Comparison of ENCODE assay signal across 8 cellular contexts in the genomic region with DNA sequence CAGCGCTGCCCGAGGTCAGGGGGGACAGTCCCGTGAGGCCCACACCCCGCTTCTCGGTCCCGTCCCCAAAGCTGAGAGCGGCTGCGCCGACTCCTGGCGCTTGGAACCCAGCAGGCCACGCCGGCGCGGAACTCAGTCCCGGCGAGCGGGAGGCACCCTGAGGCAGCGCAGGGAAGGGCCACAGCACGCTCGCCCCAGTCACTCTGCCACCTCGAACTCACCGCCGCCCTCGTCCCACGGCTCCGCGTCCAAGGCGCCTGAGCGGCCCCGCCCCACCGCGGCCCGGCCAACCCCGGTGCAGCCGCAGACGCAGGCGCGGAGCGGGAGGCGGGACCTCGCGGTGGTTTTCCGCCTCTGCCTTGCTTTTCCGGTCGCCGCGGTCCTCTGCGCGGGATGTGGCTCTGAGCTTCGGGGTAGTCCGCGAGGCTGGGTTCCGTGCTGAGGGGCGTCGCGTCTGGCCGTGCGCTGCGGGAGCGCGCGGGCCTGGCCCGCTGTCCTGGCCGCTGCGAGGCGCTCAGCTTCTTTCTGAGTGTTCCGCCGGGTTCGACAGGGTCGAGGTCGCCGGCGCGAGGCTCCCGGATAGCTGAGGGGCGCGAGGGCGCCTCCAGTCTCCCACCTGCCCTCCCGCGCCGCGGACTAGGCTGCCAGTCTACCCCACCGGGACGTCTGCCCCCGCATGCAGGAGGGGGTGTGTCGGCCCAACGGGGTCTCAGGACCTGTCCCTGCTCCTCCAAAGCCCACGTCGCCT. TPM values are rescaled to one million over a fixed set of nuclear protein-coding genes. Genes with fewer than 3 reads are reported as not detected.
DNase-seq lines count a peak whose midpoint lies in the region; ATAC-seq and TF ChIP-seq lines count a peak whose summit lies in the region.

A gene with protein sequence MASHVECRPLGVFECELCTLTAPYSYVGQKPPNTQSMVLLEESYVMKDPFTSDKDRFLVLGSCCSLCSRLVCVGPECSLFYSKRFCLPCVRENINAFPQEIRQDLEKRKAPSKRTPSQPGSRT (minus strand): TSS at position 259 of the 748 bp plus-strand sequence. CDS start 2,009 bp downstream, outside the sequence.

- peak; percentile 83 for ATAC-seq in GM18867 (IDR thresholded peaks at IDR 0.05; ENCODE audit: unreplicated experiment)
- peak; percentile 87 for ATAC-seq in HG03097 (IDR thresholded peaks at IDR 0.05; ENCODE audit: low FRiP score, unreplicated experiment)

- H3K27ac Mint-ChIP-seq in chondrocyte (ENCODE audit: unreplicated experiment) = no peak within 1 kb of the TSS

- H3K27me3 ChIP-seq in kidney epithelial cell (ENCODE audit: control insufficient read depth, insufficient read depth, low read length) = no peaks in the 10 kb centered on the region

- H3K36me3 ChIP-seq in kidney epithelial cell (ENCODE audit: control insufficient read depth, insufficient read depth, low read length) = no peaks in the 10 kb centered on the region

- H3K4me3 ChIP-seq in kidney epithelial cell (ENCODE audit: low read depth, low read length) = peak within 1 kb of the TSS; percentile 81

- no peaks in the 10 kb centered on the region for H3K9me3 Mint-ChIP-seq in chondrocyte (ENCODE audit: low read depth)

- peak; percentile 97 for DNase-seq in AG08396 (ENCODE audit: low spot score)
- peak; percentile 23 for DNase-seq in NCI-H2227 treated with DMSO at 0.1 percent for 48 hours (lab: John Stamatoyannopoulos, UW)
- DNase-seq in activated CD4-positive, CD25-positive, alpha-beta regulatory T cell treated with anti-CD3 and anti-CD28 coated beads, Interleukin-2, amount 50 U/mL, for 72 hours = peak; percentile 94
- DNase-seq in chondrocyte (ENCODE audit: low spot score) = no peak
- DNase-seq in kidney epithelial cell (ENCODE audit: low read depth) = peak; percentile 39
- peak; percentile 78 to 89 for DNase-seq in stimulated activated CD4-positive, alpha-beta T cell treated with anti-CD3 and anti-CD28 coated beads, Interleukin-15, amount 100 ng/mL, for 48 hours (ENCODE audit: low read depth in 2 of 2)

- H3K36me3 Mint-ChIP-seq in chondrocyte (ENCODE audit: low read depth) = no peaks in the 10 kb centered on the region

- TF ChIP-seq CTCF in chondrocyte (IDR thresholded peaks at IDR 0.05) (peak; percentile 33), kidney epithelial cell (IDR thresholded peaks at IDR 0.05; ENCODE audit: insufficient read depth, low read length, poor library complexity, severe bottlenecking) (no peak)

- no peaks in the 10 kb centered on the region for H3K27me3 Mint-ChIP-seq in chondrocyte (ENCODE audit: low read depth)

- peaks cover 19% of the 10 kb centered on the region for H3K4me1 Mint-ChIP-seq in chondrocyte (ENCODE audit: low read depth)

- H3K4me3 Mint-ChIP-seq in chondrocyte (ENCODE audit: unreplicated experiment) = peak within 1 kb of the TSS; percentile 71

RNA-seq across cellular contexts. Expression of the gene that starts here (rescaled TPM):
- total RNA-seq in chondrocyte = 7.7 to 11.2 TPM (median 9.9 TPM) in 3 replicates
- 13.8 and 27.9 TPM in 2 replicates for total RNA-seq in kidney epithelial cell
